ENCODE assay signal across 21 cellular contexts in genomic region chr14:31437045-31437691, GRCh38. TPM values are rescaled to one million over a fixed set of nuclear protein-coding genes. Genes with fewer than 3 reads are reported as not detected.
"Had no signal": no experiment of that assay in that cellular context is flagged by ENCODE, and none has a peak within 500 bp of the region (broad histone marks: within the 10 kb centered on the region; RNA-seq: fewer than 3 reads in every experiment).

No MANE protein-coding gene starts in this region.

RNA-seq across cellular contexts. Expression of gene GPR33, which starts 50.7 kb away (rescaled TPM):
- total RNA-seq: activated naive CD4-positive, alpha-beta T cell treated with anti-CD3 and anti-CD28 coated beads for 36 hours; activated naive CD4-positive, alpha-beta T cell treated with anti-CD3 and anti-CD28 coated beads, Interleukin-2, amount 50 U/mL, for 72 hours; activated naive CD8-positive, alpha-beta T cell treated with anti-CD3 and anti-CD28 coated beads for 36 hours; activated naive CD8-positive, alpha-beta T cell treated with anti-CD3 and anti-CD28 coated beads, Interleukin-2, amount 10 ng/mL, durations not matched to agents 7 days and 5 days; activated T-cell treated with anti-CD3 and anti-CD28 coated beads, Interleukin-2, amount 50 U/mL, for 4 hours; activated T-cell treated with anti-CD3 and anti-CD28 coated beads, Interleukin-2, amount 50 U/mL, for 72 hours; activated T-helper 1 cell treated with anti-CD3 and anti-CD28 coated beads, Interleukin-12 subunit alpha, Interleukin-12 subunit beta, Interleukin-2, Interleukin-4 antibody, amounts not matched to agents 30 ng/mL and 10 ng/mL and 1 ng/mL, durations not matched to agents 14 hours and 24 hours and 36 hours; activated T-helper 17 cell treated with anti-CD3 and anti-CD28 coated beads, Interleukin-2, amount 50 U/mL, for 72 hours; activated T-helper 2 cell treated with anti-CD3 and anti-CD28 coated beads, Interferon-gamma antibody, Interleukin-2, Interleukin-4, amounts not matched to agents 10 μg/mL and 5 μg/mL and 100 μg/mL, durations not matched to agents 14 hours and 24 hours and 36 hours; adrenal gland; aorta; ascending aorta; astrocyte; body of pancreas; breast epithelium; bronchial epithelial cell; cardiac muscle cell; cardiac septum; cerebellum; chondrocyte had no signal
- polyA plus RNA-seq: adipose tissue, adrenal gland, aorta, cardiac muscle cell had no signal
